Comparison of ENCODE assay signal across 1 cellular context in the genomic region with DNA sequence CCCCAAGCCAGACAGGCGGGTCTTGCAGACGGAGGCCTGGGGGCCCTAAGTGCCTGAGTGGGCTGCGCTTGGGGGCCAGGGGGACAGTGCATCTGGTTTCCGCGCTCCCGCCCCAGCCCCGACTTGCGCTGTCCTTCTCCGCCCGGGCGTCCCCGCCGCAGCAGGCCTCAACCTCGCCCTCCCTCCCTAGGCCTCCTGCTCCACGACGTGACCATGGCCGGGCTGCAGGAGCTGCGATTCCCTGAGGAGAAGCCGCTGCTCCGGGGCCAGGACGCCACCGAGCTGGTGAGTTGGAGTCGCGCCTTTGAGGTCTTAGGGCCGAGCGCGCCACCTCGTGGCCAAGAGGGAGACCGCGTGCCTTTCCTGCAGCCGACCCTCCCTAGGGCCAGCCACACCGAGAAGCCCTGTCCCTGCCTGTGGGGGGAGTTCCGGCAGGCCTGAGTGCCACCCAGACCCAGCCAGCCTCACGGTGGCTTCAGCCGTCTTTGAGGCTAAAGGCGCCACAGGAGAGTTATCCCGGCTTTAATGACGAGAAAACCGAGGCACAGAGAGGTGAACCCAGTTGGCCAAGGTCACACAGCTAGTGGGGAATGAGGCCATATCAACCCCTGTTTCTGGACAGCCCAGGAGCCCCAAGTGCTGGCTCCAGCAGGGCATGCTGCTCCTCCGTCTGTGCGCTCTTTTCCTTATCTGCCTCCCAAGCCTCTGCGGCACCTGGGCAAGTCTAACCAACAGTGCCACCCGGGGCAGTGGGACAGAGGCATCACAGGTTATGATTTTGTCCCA.
TF ChIP-seq lines count a peak whose summit lies in the region.

No MANE protein-coding gene starts in this region.

TF ChIP-seq in HepG2, 621 proteins besides CTCF, POLR2A, EP300 and RAD21 (continued from another document and continues in another):
- TF ChIP-seq MYNN (CRISPR knock-in tag; IDR thresholded peaks at IDR 0.05; ENCODE audit: low read depth): no peak
- TF ChIP-seq, protein P1, sequence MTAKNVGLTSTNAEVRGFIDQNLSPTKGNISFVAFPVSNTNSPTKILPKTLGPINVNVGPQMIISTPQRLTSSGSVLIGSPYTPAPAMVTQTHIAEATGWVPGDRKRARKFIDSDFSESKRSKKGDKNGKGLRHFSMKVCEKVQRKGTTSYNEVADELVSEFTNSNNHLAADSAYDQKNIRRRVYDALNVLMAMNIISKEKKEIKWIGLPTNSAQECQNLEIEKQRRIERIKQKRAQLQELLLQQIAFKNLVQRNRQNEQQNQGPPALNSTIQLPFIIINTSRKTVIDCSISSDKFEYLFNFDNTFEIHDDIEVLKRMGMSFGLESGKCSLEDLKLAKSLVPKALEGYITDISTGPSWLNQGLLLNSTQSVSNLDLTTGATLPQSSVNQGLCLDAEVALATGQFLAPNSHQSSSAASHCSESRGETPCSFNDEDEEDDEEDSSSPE (CRISPR knock-in tag; IDR thresholded peaks at IDR 0.05): peak; percentile 49; the same call in 1 of the 2 replicates
- TF ChIP-seq PHF21A (CRISPR knock-in tag; IDR thresholded peaks at IDR 0.05): no peak
- peak; percentile 82; the same call in 1 of the 2 replicates for TF ChIP-seq NFKB2 (CRISPR knock-in tag; IDR thresholded peaks at IDR 0.05; ENCODE audit: borderline replicate concordance)
- no peak for TF ChIP-seq SIN3A (IDR thresholded peaks at IDR 0.05; ENCODE audit: borderline replicate concordance, low read depth, low read length)
- TF ChIP-seq, protein P2, sequence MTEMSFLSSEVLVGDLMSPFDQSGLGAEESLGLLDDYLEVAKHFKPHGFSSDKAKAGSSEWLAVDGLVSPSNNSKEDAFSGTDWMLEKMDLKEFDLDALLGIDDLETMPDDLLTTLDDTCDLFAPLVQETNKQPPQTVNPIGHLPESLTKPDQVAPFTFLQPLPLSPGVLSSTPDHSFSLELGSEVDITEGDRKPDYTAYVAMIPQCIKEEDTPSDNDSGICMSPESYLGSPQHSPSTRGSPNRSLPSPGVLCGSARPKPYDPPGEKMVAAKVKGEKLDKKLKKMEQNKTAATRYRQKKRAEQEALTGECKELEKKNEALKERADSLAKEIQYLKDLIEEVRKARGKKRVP (CRISPR knock-in tag; IDR thresholded peaks at IDR 0.05): no peak
- TF ChIP-seq SNRNP70 (IDR thresholded peaks at IDR 0.05; ENCODE audit: low read depth, low read length): no peak
- TF ChIP-seq DNMT1 (CRISPR knock-in tag; IDR thresholded peaks at IDR 0.05): peak; percentile 93; the same call in 1 of the 2 replicates
- no peak for TF ChIP-seq CBX1 (IDR thresholded peaks at IDR 0.05; ENCODE audit: low read depth)
- peak; percentile 44; the same call in 1 of the 2 replicates for TF ChIP-seq PPARG (CRISPR knock-in tag; conservative IDR thresholded peaks at IDR 0.05)
- 0 out of 2 replicates have a peak, but pooled peaks have one; percentile 42 for TF ChIP-seq LBX2 (CRISPR knock-in tag; IDR thresholded peaks at IDR 0.05; ENCODE audit: borderline replicate concordance)
- no peak for TF ChIP-seq SYNCRIP (IDR thresholded peaks at IDR 0.05; ENCODE audit: insufficient read depth, low read depth, low read length)
- TF ChIP-seq ZNF337 (CRISPR knock-in tag; IDR thresholded peaks at IDR 0.05; ENCODE audit: borderline replicate concordance, low read depth): no peak
- TF ChIP-seq AGO2 (optimal IDR thresholded peaks at IDR 0.05; ENCODE audit: low read depth, low read length): no peak
- no peak for TF ChIP-seq ZNF609 (CRISPR knock-in tag; IDR thresholded peaks at IDR 0.05; ENCODE audit: borderline replicate concordance)
- TF ChIP-seq HDAC2 (CRISPR knock-in tag; IDR thresholded peaks at IDR 0.05): 0 out of 2 replicates have a peak, but pooled peaks have one; percentile 10
- no peak for TF ChIP-seq ZNF335 (CRISPR knock-in tag; IDR thresholded peaks at IDR 0.05)
- TF ChIP-seq ZNF296 (CRISPR knock-in tag; conservative IDR thresholded peaks at IDR 0.05): no peak
- no peak for TF ChIP-seq NR2F6 (IDR thresholded peaks at IDR 0.05)
- TF ChIP-seq NR2F6 (CRISPR knock-in tag; IDR thresholded peaks at IDR 0.05): peak; percentile 30; the same call in 1 of the 2 replicates
- TF ChIP-seq, protein P3, sequence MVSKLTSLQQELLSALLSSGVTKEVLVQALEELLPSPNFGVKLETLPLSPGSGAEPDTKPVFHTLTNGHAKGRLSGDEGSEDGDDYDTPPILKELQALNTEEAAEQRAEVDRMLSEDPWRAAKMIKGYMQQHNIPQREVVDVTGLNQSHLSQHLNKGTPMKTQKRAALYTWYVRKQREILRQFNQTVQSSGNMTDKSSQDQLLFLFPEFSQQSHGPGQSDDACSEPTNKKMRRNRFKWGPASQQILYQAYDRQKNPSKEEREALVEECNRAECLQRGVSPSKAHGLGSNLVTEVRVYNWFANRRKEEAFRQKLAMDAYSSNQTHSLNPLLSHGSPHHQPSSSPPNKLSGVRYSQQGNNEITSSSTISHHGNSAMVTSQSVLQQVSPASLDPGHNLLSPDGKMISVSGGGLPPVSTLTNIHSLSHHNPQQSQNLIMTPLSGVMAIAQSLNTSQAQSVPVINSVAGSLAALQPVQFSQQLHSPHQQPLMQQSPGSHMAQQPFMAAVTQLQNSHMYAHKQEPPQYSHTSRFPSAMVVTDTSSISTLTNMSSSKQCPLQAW (CRISPR knock-in tag; IDR thresholded peaks at IDR 0.05): no peak; the same call in 1 of the 2 replicates
- peak; percentile 51; the same call in 1 of the 2 replicates for TF ChIP-seq ZNF383 (CRISPR knock-in tag; IDR thresholded peaks at IDR 0.05; ENCODE audit: borderline replicate concordance)
- TF ChIP-seq ZNF234 (CRISPR knock-in tag; conservative IDR thresholded peaks at IDR 0.05): no peak
- TF ChIP-seq, protein P4, sequence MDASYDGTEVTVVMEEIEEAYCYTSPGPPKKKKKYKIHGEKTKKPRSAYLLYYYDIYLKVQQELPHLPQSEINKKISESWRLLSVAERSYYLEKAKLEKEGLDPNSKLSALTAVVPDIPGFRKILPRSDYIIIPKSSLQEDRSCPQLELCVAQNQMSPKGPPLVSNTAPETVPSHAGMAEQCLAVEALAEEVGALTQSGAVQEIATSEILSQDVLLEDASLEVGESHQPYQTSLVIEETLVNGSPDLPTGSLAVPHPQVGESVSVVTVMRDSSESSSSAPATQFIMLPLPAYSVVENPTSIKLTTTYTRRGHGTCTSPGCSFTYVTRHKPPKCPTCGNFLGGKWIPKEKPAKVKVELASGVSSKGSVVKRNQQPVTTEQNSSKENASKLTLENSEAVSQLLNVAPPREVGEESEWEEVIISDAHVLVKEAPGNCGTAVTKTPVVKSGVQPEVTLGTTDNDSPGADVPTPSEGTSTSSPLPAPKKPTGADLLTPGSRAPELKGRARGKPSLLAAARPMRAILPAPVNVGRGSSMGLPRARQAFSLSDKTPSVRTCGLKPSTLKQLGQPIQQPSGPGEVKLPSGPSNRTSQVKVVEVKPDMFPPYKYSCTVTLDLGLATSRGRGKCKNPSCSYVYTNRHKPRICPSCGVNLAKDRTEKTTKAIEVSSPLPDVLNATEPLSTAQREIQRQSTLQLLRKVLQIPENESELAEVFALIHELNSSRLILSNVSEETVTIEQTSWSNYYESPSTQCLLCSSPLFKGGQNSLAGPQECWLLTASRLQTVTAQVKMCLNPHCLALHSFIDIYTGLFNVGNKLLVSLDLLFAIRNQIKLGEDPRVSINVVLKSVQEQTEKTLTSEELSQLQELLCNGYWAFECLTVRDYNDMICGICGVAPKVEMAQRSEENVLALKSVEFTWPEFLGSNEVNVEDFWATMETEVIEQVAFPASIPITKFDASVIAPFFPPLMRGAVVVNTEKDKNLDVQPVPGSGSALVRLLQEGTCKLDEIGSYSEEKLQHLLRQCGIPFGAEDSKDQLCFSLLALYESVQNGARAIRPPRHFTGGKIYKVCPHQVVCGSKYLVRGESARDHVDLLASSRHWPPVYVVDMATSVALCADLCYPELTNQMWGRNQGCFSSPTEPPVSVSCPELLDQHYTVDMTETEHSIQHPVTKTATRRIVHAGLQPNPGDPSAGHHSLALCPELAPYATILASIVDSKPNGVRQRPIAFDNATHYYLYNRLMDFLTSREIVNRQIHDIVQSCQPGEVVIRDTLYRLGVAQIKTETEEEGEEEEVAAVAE (CRISPR knock-in tag; IDR thresholded peaks at IDR 0.05; ENCODE audit: borderline replicate concordance): no peak
- TF ChIP-seq CHD2 (IDR thresholded peaks at IDR 0.05; ENCODE audit: low read depth, low read length): no peak
- TF ChIP-seq GABPA (IDR thresholded peaks at IDR 0.05; ENCODE audit: low read depth, low read length): no peak
- no peak for TF ChIP-seq GABPA (CRISPR knock-in tag; IDR thresholded peaks at IDR 0.05; ENCODE audit: low read depth)
- TF ChIP-seq, protein P5, sequence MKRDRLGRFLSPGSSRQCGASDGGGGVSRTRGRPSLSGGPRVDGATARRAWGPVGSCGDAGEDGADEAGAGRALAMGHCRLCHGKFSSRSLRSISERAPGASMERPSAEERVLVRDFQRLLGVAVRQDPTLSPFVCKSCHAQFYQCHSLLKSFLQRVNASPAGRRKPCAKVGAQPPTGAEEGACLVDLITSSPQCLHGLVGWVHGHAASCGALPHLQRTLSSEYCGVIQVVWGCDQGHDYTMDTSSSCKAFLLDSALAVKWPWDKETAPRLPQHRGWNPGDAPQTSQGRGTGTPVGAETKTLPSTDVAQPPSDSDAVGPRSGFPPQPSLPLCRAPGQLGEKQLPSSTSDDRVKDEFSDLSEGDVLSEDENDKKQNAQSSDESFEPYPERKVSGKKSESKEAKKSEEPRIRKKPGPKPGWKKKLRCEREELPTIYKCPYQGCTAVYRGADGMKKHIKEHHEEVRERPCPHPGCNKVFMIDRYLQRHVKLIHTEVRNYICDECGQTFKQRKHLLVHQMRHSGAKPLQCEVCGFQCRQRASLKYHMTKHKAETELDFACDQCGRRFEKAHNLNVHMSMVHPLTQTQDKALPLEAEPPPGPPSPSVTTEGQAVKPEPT (CRISPR knock-in tag; IDR thresholded peaks at IDR 0.05; ENCODE audit: low read depth): 0 out of 2 replicates have a peak, but pooled peaks have one; percentile 76
- TF ChIP-seq ZNF770 (CRISPR knock-in tag; IDR thresholded peaks at IDR 0.05): no peak
- TF ChIP-seq PRMT3 (CRISPR knock-in tag; IDR thresholded peaks at IDR 0.05; ENCODE audit: borderline replicate concordance, low read depth): no peak
- TF ChIP-seq CENPX (CRISPR knock-in tag; IDR thresholded peaks at IDR 0.05): no peak
- no peak for TF ChIP-seq IKZF4 (CRISPR knock-in tag; IDR thresholded peaks at IDR 0.05; ENCODE audit: borderline replicate concordance, low read depth, not compliant biosample characterization)
- TF ChIP-seq ZNF468 (CRISPR knock-in tag; IDR thresholded peaks at IDR 0.05): no peak
- TF ChIP-seq JUN (CRISPR knock-in tag; IDR thresholded peaks at IDR 0.05): no peak
- no peak for TF ChIP-seq ZNF570 (CRISPR knock-in tag; IDR thresholded peaks at IDR 0.05; ENCODE audit: borderline replicate concordance)
- TF ChIP-seq ARNT2 (CRISPR knock-in tag; IDR thresholded peaks at IDR 0.05; ENCODE audit: low read depth): 0 out of 2 replicates have a peak, but pooled peaks have one; percentile 43
